Comparison of ENCODE assay signal across 9 cellular contexts in genomic region chr3:23944861-23945652, GRCh38. TPM values are rescaled to one million over a fixed set of nuclear protein-coding genes. Genes with fewer than 3 reads are reported as not detected.
DNase-seq lines count a peak whose midpoint lies in the region; ATAC-seq, FAIRE-seq and TF ChIP-seq lines count a peak whose summit lies in the region.
"Had no signal": no experiment of that assay in that cellular context is flagged by ENCODE, and none has a peak within 500 bp of the region (broad histone marks: within the 10 kb centered on the region; RNA-seq: fewer than 3 reads in every experiment).

Gene NR1D2 (plus strand): TSS chr3:23945286. CDS start chr3:23945579, 293 bp downstream.

- H3K27ac Mint-ChIP-seq in dendritic cell treated with granulocyte-macrophage colony-stimulating factor and Interleukin-4, amounts not matched to agents 40 ng/mL and 50 ng/mL, for 4 days = peak within 1 kb of the TSS; percentile 85

- peak; percentile 92 for DNase-seq in AG08396 (ENCODE audit: low spot score)
- peak; percentile 68 for DNase-seq in NCI-H226
- peak; percentile 79 for DNase-seq in activated CD4-positive, alpha-beta T cell treated with anti-CD3 and anti-CD28 coated beads, Interleukin-2, amount 50 U/mL, for 1 hour
- peak; percentile 59 for DNase-seq in HepG2 (ENCODE audit: low spot score)
- peak; percentile 65 for DNase-seq in stimulated activated CD4-positive, alpha-beta T cell treated with anti-CD3 and anti-CD28 coated beads, Interleukin-2, amount 100 ng/mL, for 48 hours

- H3K36me3 Mint-ChIP-seq in dendritic cell treated with granulocyte-macrophage colony-stimulating factor and Interleukin-4, amounts not matched to agents 40 ng/mL and 50 ng/mL, for 4 days (ENCODE audit: low read depth) = peaks cover 22% of the 10 kb centered on the region

- in situ Hi-C loops in HepG2 (cut with HindIII; ENCODE audit: extremely low pct_ligation_motif_present, low pct_unique_long_range_greater_than_20kb) = no loop called here

- H3K79me2 ChIP-seq in HepG2 (ENCODE audit: insufficient read depth, low read length) = peaks cover 38% of the 10 kb centered on the region

- peaks cover 29% of the 10 kb centered on the region for H3K27me3 Mint-ChIP-seq in dendritic cell treated with granulocyte-macrophage colony-stimulating factor and Interleukin-4, amounts not matched to agents 40 ng/mL and 50 ng/mL, for 4 days

- H3K4me3 Mint-ChIP-seq in dendritic cell treated with granulocyte-macrophage colony-stimulating factor and Interleukin-4, amounts not matched to agents 40 ng/mL and 50 ng/mL, for 4 days = peak within 1 kb of the TSS; percentile 96

- peaks cover 49% of the 10 kb centered on the region for H3K4me1 ChIP-seq in HepG2 (ENCODE audit: insufficient read depth, low read length)

- TF ChIP-seq POLR2A in HepG2 (IDR thresholded peaks at IDR 0.05; ENCODE audit: insufficient read depth in 1 of 2, low read depth in 2 of 2, low read length in 2 of 2) = peak; percentile 40 to 56

- CTCF ChIA-PET in HepG2 (lab: Yijun Ruan, JAX; ENCODE audit: low intra/inter-chr PET ratio, low total read pairs) = no interaction called here

- H3K9ac ChIP-seq in HepG2 (ENCODE audit: insufficient read depth, low read depth, low read length) = peak within 1 kb of the TSS; percentile 95

- peak within 1 kb of the TSS; percentile 94 for H3K27ac ChIP-seq in HepG2 (ENCODE audit: extremely low read length, insufficient read depth, low read length)

- 2% methylated on average over 27 of the region's 88 CpGs for WGBS in HepG2 (ENCODE audit: low lambda C conversion rate)

- H3K9me3 Mint-ChIP-seq in dendritic cell treated with granulocyte-macrophage colony-stimulating factor and Interleukin-4, amounts not matched to agents 40 ng/mL and 50 ng/mL, for 4 days = no peaks in the 10 kb centered on the region

- no peak for FAIRE-seq in HepG2 (lab: Jason Lieb, UNC)
- FAIRE-seq: TTC549 had no signal

- peak within 1 kb of the TSS; percentile 10 for H2AFZ ChIP-seq in HepG2 (ENCODE audit: low read length)

- no peak for TF ChIP-seq CTCF in HepG2 (CRISPR knock-in tag; IDR thresholded peaks at IDR 0.05)

- H3K4me3 ChIP-seq in HepG2 (replicated peaks in 1 of 3; ENCODE audit: insufficient read depth in 1 of 3, low read depth in 2 of 3, low read length in 3 of 3) = peak within 1 kb of the TSS; percentile 66 to 90 (median 75)

- peaks cover 16% of the 10 kb centered on the region for H4K20me1 ChIP-seq in HepG2 (ENCODE audit: insufficient read depth, low read length)

- ATAC-seq in GM18858 (IDR thresholded peaks at IDR 0.05; ENCODE audit: unreplicated experiment) (peak; percentile 27), HG03064 (IDR thresholded peaks at IDR 0.05; ENCODE audit: low read depth, unreplicated experiment) (peak; percentile 63), HepG2 (peak; percentile 71)

- peak within 1 kb of the TSS; percentile 99 for H3K4me2 ChIP-seq in HepG2 (ENCODE audit: low read depth, low read length)

- H3K4me1 Mint-ChIP-seq in dendritic cell treated with granulocyte-macrophage colony-stimulating factor and Interleukin-4, amounts not matched to agents 40 ng/mL and 50 ng/mL, for 4 days (ENCODE audit: low read depth) = peaks cover 32% of the 10 kb centered on the region

- no peak for TF ChIP-seq EP300 in HepG2 (IDR thresholded peaks at IDR 0.05; ENCODE audit: low read depth in 2 of 2, low read length in 2 of 2)
- TF ChIP-seq EP300 in HepG2 (CRISPR knock-in tag; IDR thresholded peaks at IDR 0.05; ENCODE audit: borderline replicate concordance) = no peak

- no peaks in the 10 kb centered on the region for H3K9me3 ChIP-seq in HepG2 (ENCODE audit: low read length)

- TF ChIP-seq RAD21 in HepG2 (CRISPR knock-in tag; IDR thresholded peaks at IDR 0.05) = no peak; the same call in 1 of the 2 replicates

- H3K27me3 ChIP-seq in HepG2 (ENCODE audit: control insufficient read depth in 1 of 2, insufficient read depth in 2 of 2, low read length in 2 of 2) = peaks cover 0 to 9% of the 10 kb centered on the region in 2 experiments; a peak in 1 of 5 replicates

- POLR2A ChIA-PET in HepG2 (lab: Yijun Ruan, JAX) = interaction anchor here (1.8 kb wide), 1 partner anchor 28 kb away, joined by 13 read pairs; the partner anchor contains the start of genes NKIRAS1 and RPL15

- intact Hi-C loops in dendritic cell treated with granulocyte-macrophage colony-stimulating factor and Interleukin-4, amounts not matched to agents 40 ng/mL and 50 ng/mL, for 4 days (cut with micrococcal nuclease) = loop anchor here (1.0 kb wide), 1 partner anchor 28 kb away; the partner anchor contains the start of gene RPL15
- intact Hi-C loops in HepG2 (cut with micrococcal nuclease; ENCODE audit: unreplicated experiment) = loop anchor here (1.0 kb wide), 1 partner anchor 28 kb away; the partner anchor contains the start of gene RPL15

- H3K36me3 ChIP-seq in HepG2 (replicated peaks in 1 of 2; ENCODE audit: control insufficient read depth in 1 of 2, insufficient read depth in 2 of 2, low read length in 2 of 2) = no peaks in the 10 kb centered on the region

- BruUV-seq in HepG2 (replicated peaks; lab: Mats Ljungman, UMichigan) = no TSS peak

TF ChIP-seq in HepG2, 621 proteins besides CTCF, POLR2A, EP300 and RAD21 (continues in another document):
- peak; percentile 19; the same call in 1 of the 2 replicates for TF ChIP-seq FOXO1 (CRISPR knock-in tag; IDR thresholded peaks at IDR 0.05)
- TF ChIP-seq CBFB (CRISPR knock-in tag; IDR thresholded peaks at IDR 0.05) = 0 out of 2 replicates have a peak, but pooled peaks have one; percentile 9
- TF ChIP-seq E2F5 (CRISPR knock-in tag; conservative IDR thresholded peaks at IDR 0.05) = peak; percentile 60; the same call in 1 of the 2 replicates
- TF ChIP-seq ZNF30 (CRISPR knock-in tag; IDR thresholded peaks at IDR 0.05) = no peak
- TF ChIP-seq PRPF4 (IDR thresholded peaks at IDR 0.05; ENCODE audit: low read depth, low read length, poor library complexity, severe bottlenecking) = no peak
- TF ChIP-seq ZNF790 (CRISPR knock-in tag; IDR thresholded peaks at IDR 0.05; ENCODE audit: borderline replicate concordance) = 0 out of 2 replicates have a peak, but pooled peaks have one; percentile 10
- TF ChIP-seq NCOA2 (CRISPR knock-in tag; IDR thresholded peaks at IDR 0.05) = no peak
- peak; percentile 45 for TF ChIP-seq SKI (IDR thresholded peaks at IDR 0.05; ENCODE audit: partially characterized antibody)

RNA-seq across cellular contexts. Expression of gene NR1D2, which starts in this region (rescaled TPM):
- 8.1 and 14.3 TPM in 2 replicates for total RNA-seq in HepG2 (2016; rRNA removed; fragmentation: Illumina TruSeq; extraction: Trizol)
- 3.8 and 4.4 TPM in 2 replicates for total RNA-seq in HepG2 (2016; cell fraction: cytosol; rRNA removed; fragmentation: Illumina TruSeq; extraction: Trizol; ENCODE audit: low read depth)
- total RNA-seq in HepG2 (2016; cell fraction: insoluble cytoplasmic fraction; rRNA removed; fragmentation: Illumina TruSeq; extraction: Trizol) = 10.2 and 12.5 TPM in 2 replicates
- 8.8 and 9.8 TPM in 2 replicates for total RNA-seq in HepG2 (2016; cell fraction: membrane; rRNA removed; fragmentation: Illumina TruSeq; extraction: Trizol)
- total RNA-seq in HepG2 (2016; cell fraction: nucleus; rRNA removed; fragmentation: Illumina TruSeq; extraction: Trizol) = 9.6 and 11.0 TPM in 2 replicates
- 5.3 TPM in 2 replicates for polyA plus RNA-seq in HepG2 (2011; rRNA removed)
- polyA plus RNA-seq in HepG2 (2011; cell fraction: cytosol; rRNA removed) = 2.6 and 4.6 TPM in 2 replicates
- polyA plus RNA-seq in HepG2 (2011; cell fraction: nucleus; rRNA removed) = 2.9 and 3.5 TPM in 2 replicates
- 11.8 and 12.0 TPM in 2 replicates for polyA plus RNA-seq in HepG2 (2012)
- 0.38 and 0.43 TPM in 2 replicates for polyA plus RNA-seq in HepG2 (2016; cell fraction: cytosol; fragmentation: Illumina TruSeq; extraction: Trizol; ENCODE audit: low read depth)
- polyA plus RNA-seq in HepG2 (2016; cell fraction: insoluble cytoplasmic fraction; fragmentation: Illumina TruSeq; extraction: Trizol; ENCODE audit: low read depth) = 7.2 and 7.4 TPM in 2 replicates
- polyA plus RNA-seq in HepG2 (2016; cell fraction: membrane; fragmentation: Illumina TruSeq; extraction: Trizol; ENCODE audit: low read depth) = 2.1 and 2.3 TPM in 2 replicates
- 5.6 and 5.9 TPM in 2 replicates for polyA plus RNA-seq in HepG2 (2016; cell fraction: nucleus; fragmentation: Illumina TruSeq; extraction: Trizol; ENCODE audit: insufficient read depth, low read depth)
- polyA minus RNA-seq in HepG2 (2011; rRNA and poly(A)+ RNA removed; ENCODE audit: low replicate concordance) = 6.0 and 17.2 TPM in 2 replicates
- 11.6 and 16.5 TPM in 2 replicates for polyA minus RNA-seq in HepG2 (2011; cell fraction: cytosol; rRNA and poly(A)+ RNA removed)
- polyA minus RNA-seq in HepG2 (2011; cell fraction: nucleus; rRNA and poly(A)+ RNA removed) = 26.5 and 29.6 TPM in 2 replicates

Comparison
In these comparisons a context has a peak if more than half of its experiments do, and no peak if none do; other contexts are left out.
1. Peak in every context shown above with its lines: DNase-seq, ATAC-seq, H3K4me3 ChIP-seq and H3K27ac ChIP-seq.